8 cellular contexts compared by ENCODE assay signal in the genomic region with DNA sequence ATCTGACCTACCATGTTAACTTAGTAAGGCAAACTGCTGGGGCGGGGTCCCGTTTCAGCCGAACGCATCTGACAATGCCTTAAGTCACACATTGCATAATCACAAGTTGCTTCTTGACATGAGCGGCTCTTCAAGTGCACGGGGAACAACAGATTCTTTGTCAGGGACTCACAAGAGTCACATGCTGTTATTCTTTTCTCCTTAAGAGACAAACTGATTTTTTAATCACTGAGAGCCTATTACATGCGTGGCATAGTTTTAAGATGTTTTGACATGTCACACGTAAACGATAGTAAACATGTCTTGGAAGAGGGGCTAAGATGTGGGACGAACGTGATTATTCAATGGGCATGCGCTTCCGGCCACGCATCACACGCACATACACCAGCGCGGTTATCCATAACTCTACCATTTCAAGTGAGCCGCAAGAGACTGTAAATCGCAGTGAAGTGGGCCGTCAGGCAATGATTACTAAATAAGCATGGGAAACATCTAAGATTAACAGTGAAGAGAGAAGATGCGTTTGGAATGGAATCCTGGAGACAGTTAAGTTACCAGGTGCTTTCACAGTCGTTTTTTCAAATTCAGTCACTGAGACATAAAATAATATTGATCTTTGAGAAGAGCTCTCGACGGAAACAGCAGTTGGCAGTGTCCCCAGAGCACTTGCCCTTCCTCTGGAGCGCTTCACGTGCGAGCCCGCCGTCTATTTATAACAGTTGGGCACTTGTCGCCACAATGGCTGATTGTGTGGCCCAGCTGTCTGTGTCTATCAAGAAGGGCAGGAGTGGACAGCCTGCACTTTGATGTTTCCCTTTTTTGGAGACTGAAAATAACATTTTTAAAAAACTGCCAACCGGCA.
DNase-seq lines count a peak whose midpoint lies in the region; ATAC-seq, FAIRE-seq and TF ChIP-seq lines count a peak whose summit lies in the region.

No MANE protein-coding gene starts in this region.

- no peak overlapping the region for H3K4me3 ChIP-seq in thymus (ENCODE audit: low read length)

- H3K4me1 Mint-ChIP-seq in stimulated activated memory B cell treated with anti-CD40 and anti-IgM and Interleukin-4, amounts not matched to agents 10 μg/mL and 1 μg/mL and 100 μg/mL, for 72 hours = no peaks in the 10 kb centered on the region

- DNase-seq in NCI-H2081 treated with DMSO at 0.1 percent for 48 hours (lab: John Stamatoyannopoulos, UW) = peak; percentile 62
- DNase-seq in astrocyte of the hippocampus (ENCODE audit: low read depth, low spot score) = peak; percentile 43
- DNase-seq in activated naive CD4-positive, alpha-beta T cell (lab: John Stamatoyannopoulos, UW) = no peak

- no peak for ATAC-seq in stimulated activated memory B cell treated with anti-CD40 and anti-IgM and Interleukin-4, amounts not matched to agents 10 μg/mL and 1 μg/mL and 100 μg/mL, for 72 hours
- no peak for ATAC-seq in GM18498 (IDR thresholded peaks at IDR 0.05; ENCODE audit: unreplicated experiment)

- H3K27ac Mint-ChIP-seq in stimulated activated memory B cell treated with anti-CD40 and anti-IgM and Interleukin-4, amounts not matched to agents 10 μg/mL and 1 μg/mL and 100 μg/mL, for 72 hours = no peak overlapping the region

- H3K36me3 ChIP-seq in thymus (ENCODE audit: control insufficient read depth, insufficient read depth) = no peaks in the 10 kb centered on the region

- H3K27me3 ChIP-seq in thymus (ENCODE audit: control insufficient read depth, insufficient read depth) = no peaks in the 10 kb centered on the region

- H3K27ac ChIP-seq in C4-2B (peak overlapping the region; percentile 12; the same call in 1 of the 2 replicates), thymus (ENCODE audit: low read depth) (peak overlapping the region; percentile 27)

- no peaks in the 10 kb centered on the region for H3K4me1 ChIP-seq in thymus (ENCODE audit: control insufficient read depth, insufficient read depth, low read length)

- no peaks in the 10 kb centered on the region for H3K9me3 ChIP-seq in thymus (ENCODE audit: control insufficient read depth)

- no peak for TF ChIP-seq CTCF in C4-2B (conservative IDR thresholded peaks at IDR 0.05)

- WGBS in thymus = 67% methylated on average over 31 of the region's 31 CpGs

- peak; percentile 98 for FAIRE-seq in islet of Langerhans (lab: Jason Lieb, UNC)

- peaks cover 11% of the 10 kb centered on the region for H3K27me3 Mint-ChIP-seq in stimulated activated memory B cell treated with anti-CD40 and anti-IgM and Interleukin-4, amounts not matched to agents 10 μg/mL and 1 μg/mL and 100 μg/mL, for 72 hours

- no peak overlapping the region for H3K4me3 Mint-ChIP-seq in stimulated activated memory B cell treated with anti-CD40 and anti-IgM and Interleukin-4, amounts not matched to agents 10 μg/mL and 1 μg/mL and 100 μg/mL, for 72 hours

- H3K9me3 Mint-ChIP-seq in stimulated activated memory B cell treated with anti-CD40 and anti-IgM and Interleukin-4, amounts not matched to agents 10 μg/mL and 1 μg/mL and 100 μg/mL, for 72 hours = no peaks in the 10 kb centered on the region

- H3K36me3 Mint-ChIP-seq in stimulated activated memory B cell treated with anti-CD40 and anti-IgM and Interleukin-4, amounts not matched to agents 10 μg/mL and 1 μg/mL and 100 μg/mL, for 72 hours = no peaks in the 10 kb centered on the region

Comparison
In these comparisons a context has a peak if more than half of its experiments do, and no peak if none do; other contexts are left out.
1. DNase-seq: peak in NCI-H2081 treated with DMSO at 0.1 percent for 48 hours (single experiment) and astrocyte of the hippocampus (single experiment); none in activated naive CD4-positive, alpha-beta T cell (0 of 4).